ENCODE assay signal across 2 cellular contexts in the genomic region with DNA sequence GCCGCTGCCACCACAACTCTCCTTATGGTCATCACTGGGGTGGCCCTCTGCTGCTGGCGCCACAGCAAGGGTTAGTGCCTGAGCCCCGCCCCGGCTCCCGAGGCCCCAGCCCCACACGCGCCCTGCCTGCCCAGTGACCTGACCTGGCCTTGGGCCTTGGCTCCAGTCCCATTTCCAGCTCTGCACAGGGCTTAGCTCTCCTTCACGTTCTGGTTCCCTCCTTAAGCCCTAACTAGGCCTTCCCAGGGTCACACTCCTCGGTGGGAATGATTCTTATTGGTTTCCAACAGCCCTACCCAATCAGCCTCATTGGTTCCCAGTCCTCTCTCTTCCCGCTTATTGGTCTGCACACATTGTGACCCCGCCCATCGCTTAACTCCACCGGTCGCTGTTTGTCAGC.
TF ChIP-seq lines count a peak whose summit lies in the region.

No MANE protein-coding gene starts in this region.

TF ChIP-seq in WTC11, 78 proteins besides CTCF, POLR2A, EP300 and RAD21:
- TF ChIP-seq NFYB (CRISPR knock-in tag; conservative IDR thresholded peaks at IDR 0.05; ENCODE audit: low read depth), result peak; percentile 73
- no peak for TF ChIP-seq ZNF121 (CRISPR knock-in tag; IDR thresholded peaks at IDR 0.05)
- TF ChIP-seq, protein P1, sequence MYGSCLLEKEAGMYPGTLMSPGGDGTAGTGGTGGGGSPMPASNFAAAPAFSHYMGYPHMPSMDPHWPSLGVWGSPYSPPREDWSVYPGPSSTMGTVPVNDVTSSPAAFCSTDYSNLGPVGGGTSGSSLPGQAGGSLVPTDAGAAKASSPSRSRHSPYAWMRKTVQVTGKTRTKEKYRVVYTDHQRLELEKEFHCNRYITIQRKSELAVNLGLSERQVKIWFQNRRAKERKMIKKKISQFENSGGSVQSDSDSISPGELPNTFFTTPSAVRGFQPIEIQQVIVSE (CRISPR knock-in tag; IDR thresholded peaks at IDR 0.05; ENCODE audit: borderline replicate concordance), result no peak
TF ChIP-seq in WTC11: peak in this region for 1.

TF ChIP-seq in HepG2, 621 proteins besides CTCF, POLR2A, EP300 and RAD21 (continues in another document):
- 0 out of 2 replicates have a peak, but pooled peaks have one; percentile 16 for TF ChIP-seq ZNF263 (CRISPR knock-in tag; IDR thresholded peaks at IDR 0.05)
- TF ChIP-seq HNRNPUL1 (IDR thresholded peaks at IDR 0.05; ENCODE audit: low read depth, low read length), result no peak
- TF ChIP-seq, protein P2, sequence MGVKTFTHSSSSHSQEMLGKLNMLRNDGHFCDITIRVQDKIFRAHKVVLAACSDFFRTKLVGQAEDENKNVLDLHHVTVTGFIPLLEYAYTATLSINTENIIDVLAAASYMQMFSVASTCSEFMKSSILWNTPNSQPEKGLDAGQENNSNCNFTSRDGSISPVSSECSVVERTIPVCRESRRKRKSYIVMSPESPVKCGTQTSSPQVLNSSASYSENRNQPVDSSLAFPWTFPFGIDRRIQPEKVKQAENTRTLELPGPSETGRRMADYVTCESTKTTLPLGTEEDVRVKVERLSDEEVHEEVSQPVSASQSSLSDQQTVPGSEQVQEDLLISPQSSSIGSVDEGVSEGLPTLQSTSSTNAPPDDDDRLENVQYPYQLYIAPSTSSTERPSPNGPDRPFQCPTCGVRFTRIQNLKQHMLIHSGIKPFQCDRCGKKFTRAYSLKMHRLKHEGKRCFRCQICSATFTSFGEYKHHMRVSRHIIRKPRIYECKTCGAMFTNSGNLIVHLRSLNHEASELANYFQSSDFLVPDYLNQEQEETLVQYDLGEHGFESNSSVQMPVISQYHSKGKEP (CRISPR knock-in tag; IDR thresholded peaks at IDR 0.05), result no peak
- TF ChIP-seq SIX4 (CRISPR knock-in tag; IDR thresholded peaks at IDR 0.05), result no peak
- no peak; the same call in 1 of the 2 replicates for TF ChIP-seq MYC (CRISPR knock-in tag; IDR thresholded peaks at IDR 0.05; ENCODE audit: borderline replicate concordance)
- 0 out of 2 replicates have a peak, but pooled peaks have one; percentile 35 for TF ChIP-seq NR2C2 (CRISPR knock-in tag; IDR thresholded peaks at IDR 0.05; ENCODE audit: borderline replicate concordance)
- TF ChIP-seq, protein P3, sequence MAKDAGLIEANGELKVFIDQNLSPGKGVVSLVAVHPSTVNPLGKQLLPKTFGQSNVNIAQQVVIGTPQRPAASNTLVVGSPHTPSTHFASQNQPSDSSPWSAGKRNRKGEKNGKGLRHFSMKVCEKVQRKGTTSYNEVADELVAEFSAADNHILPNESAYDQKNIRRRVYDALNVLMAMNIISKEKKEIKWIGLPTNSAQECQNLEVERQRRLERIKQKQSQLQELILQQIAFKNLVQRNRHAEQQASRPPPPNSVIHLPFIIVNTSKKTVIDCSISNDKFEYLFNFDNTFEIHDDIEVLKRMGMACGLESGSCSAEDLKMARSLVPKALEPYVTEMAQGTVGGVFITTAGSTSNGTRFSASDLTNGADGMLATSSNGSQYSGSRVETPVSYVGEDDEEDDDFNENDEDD (CRISPR knock-in tag; IDR thresholded peaks at IDR 0.05; ENCODE audit: borderline replicate concordance), result peak; percentile 74; the same call in 1 of the 2 replicates
- TF ChIP-seq GATAD2A (CRISPR knock-in tag; IDR thresholded peaks at IDR 0.05), result peak; percentile 37; the same call in 1 of the 2 replicates
- peak; percentile 34; the same call in 1 of the 2 replicates for TF ChIP-seq ZFX (CRISPR knock-in tag; IDR thresholded peaks at IDR 0.05; ENCODE audit: low read depth)
- peak; percentile 54; the same call in 1 of the 2 replicates for TF ChIP-seq HOXA3 (CRISPR knock-in tag; IDR thresholded peaks at IDR 0.05)
- no peak for TF ChIP-seq ZNF839 (CRISPR knock-in tag; IDR thresholded peaks at IDR 0.05; ENCODE audit: borderline replicate concordance)
- no peak for TF ChIP-seq REXO4 (CRISPR knock-in tag; IDR thresholded peaks at IDR 0.05; ENCODE audit: borderline replicate concordance)
- TF ChIP-seq SAP130 (CRISPR knock-in tag; IDR thresholded peaks at IDR 0.05; ENCODE audit: low read depth), result 0 out of 2 replicates have a peak, but pooled peaks have one; percentile 39
- TF ChIP-seq, protein P4, sequence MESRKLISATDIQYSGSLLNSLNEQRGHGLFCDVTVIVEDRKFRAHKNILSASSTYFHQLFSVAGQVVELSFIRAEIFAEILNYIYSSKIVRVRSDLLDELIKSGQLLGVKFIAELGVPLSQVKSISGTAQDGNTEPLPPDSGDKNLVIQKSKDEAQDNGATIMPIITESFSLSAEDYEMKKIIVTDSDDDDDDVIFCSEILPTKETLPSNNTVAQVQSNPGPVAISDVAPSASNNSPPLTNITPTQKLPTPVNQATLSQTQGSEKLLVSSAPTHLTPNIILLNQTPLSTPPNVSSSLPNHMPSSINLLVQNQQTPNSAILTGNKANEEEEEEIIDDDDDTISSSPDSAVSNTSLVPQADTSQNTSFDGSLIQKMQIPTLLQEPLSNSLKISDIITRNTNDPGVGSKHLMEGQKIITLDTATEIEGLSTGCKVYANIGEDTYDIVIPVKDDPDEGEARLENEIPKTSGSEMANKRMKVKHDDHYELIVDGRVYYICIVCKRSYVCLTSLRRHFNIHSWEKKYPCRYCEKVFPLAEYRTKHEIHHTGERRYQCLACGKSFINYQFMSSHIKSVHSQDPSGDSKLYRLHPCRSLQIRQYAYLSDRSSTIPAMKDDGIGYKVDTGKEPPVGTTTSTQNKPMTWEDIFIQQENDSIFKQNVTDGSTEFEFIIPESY (CRISPR knock-in tag; IDR thresholded peaks at IDR 0.05), result peak; percentile 16; the same call in 1 of the 2 replicates
- TF ChIP-seq ZNF317 (CRISPR knock-in tag; IDR thresholded peaks at IDR 0.05), result no peak
- no peak for TF ChIP-seq ZIK1 (CRISPR knock-in tag; IDR thresholded peaks at IDR 0.05; ENCODE audit: borderline replicate concordance, low read depth)
- TF ChIP-seq NFKBIZ (CRISPR knock-in tag; IDR thresholded peaks at IDR 0.05), result no peak
- TF ChIP-seq ZNF644 (CRISPR knock-in tag; IDR thresholded peaks at IDR 0.05; ENCODE audit: low read depth), result no peak
- peak; percentile 42; the same call in 1 of the 2 replicates for TF ChIP-seq PITX1 (CRISPR knock-in tag; IDR thresholded peaks at IDR 0.05)
- no peak for TF ChIP-seq ARNTL (CRISPR knock-in tag; IDR thresholded peaks at IDR 0.05)
- no peak for TF ChIP-seq ZNF431 (CRISPR knock-in tag; IDR thresholded peaks at IDR 0.05; ENCODE audit: borderline replicate concordance, low read depth)
- TF ChIP-seq, protein P5, sequence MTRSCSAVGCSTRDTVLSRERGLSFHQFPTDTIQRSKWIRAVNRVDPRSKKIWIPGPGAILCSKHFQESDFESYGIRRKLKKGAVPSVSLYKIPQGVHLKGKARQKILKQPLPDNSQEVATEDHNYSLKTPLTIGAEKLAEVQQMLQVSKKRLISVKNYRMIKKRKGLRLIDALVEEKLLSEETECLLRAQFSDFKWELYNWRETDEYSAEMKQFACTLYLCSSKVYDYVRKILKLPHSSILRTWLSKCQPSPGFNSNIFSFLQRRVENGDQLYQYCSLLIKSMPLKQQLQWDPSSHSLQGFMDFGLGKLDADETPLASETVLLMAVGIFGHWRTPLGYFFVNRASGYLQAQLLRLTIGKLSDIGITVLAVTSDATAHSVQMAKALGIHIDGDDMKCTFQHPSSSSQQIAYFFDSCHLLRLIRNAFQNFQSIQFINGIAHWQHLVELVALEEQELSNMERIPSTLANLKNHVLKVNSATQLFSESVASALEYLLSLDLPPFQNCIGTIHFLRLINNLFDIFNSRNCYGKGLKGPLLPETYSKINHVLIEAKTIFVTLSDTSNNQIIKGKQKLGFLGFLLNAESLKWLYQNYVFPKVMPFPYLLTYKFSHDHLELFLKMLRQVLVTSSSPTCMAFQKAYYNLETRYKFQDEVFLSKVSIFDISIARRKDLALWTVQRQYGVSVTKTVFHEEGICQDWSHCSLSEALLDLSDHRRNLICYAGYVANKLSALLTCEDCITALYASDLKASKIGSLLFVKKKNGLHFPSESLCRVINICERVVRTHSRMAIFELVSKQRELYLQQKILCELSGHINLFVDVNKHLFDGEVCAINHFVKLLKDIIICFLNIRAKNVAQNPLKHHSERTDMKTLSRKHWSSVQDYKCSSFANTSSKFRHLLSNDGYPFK (CRISPR knock-in tag; IDR thresholded peaks at IDR 0.05; ENCODE audit: borderline replicate concordance), result no peak
- TF ChIP-seq ESRRA (CRISPR knock-in tag; IDR thresholded peaks at IDR 0.05; ENCODE audit: low read depth), result 0 out of 2 replicates have a peak, but pooled peaks have one; percentile 32
- TF ChIP-seq ZNF12 (CRISPR knock-in tag; IDR thresholded peaks at IDR 0.05), result no peak
- TF ChIP-seq PRPF4 (IDR thresholded peaks at IDR 0.05; ENCODE audit: low read depth, low read length, poor library complexity, severe bottlenecking), result no peak
- no peak for TF ChIP-seq ZNF10 (CRISPR knock-in tag; IDR thresholded peaks at IDR 0.05; ENCODE audit: borderline replicate concordance, low read depth)
- peak; percentile 12; the same call in 1 of the 2 replicates for TF ChIP-seq MIER2 (CRISPR knock-in tag; IDR thresholded peaks at IDR 0.05)
- TF ChIP-seq, protein P6, sequence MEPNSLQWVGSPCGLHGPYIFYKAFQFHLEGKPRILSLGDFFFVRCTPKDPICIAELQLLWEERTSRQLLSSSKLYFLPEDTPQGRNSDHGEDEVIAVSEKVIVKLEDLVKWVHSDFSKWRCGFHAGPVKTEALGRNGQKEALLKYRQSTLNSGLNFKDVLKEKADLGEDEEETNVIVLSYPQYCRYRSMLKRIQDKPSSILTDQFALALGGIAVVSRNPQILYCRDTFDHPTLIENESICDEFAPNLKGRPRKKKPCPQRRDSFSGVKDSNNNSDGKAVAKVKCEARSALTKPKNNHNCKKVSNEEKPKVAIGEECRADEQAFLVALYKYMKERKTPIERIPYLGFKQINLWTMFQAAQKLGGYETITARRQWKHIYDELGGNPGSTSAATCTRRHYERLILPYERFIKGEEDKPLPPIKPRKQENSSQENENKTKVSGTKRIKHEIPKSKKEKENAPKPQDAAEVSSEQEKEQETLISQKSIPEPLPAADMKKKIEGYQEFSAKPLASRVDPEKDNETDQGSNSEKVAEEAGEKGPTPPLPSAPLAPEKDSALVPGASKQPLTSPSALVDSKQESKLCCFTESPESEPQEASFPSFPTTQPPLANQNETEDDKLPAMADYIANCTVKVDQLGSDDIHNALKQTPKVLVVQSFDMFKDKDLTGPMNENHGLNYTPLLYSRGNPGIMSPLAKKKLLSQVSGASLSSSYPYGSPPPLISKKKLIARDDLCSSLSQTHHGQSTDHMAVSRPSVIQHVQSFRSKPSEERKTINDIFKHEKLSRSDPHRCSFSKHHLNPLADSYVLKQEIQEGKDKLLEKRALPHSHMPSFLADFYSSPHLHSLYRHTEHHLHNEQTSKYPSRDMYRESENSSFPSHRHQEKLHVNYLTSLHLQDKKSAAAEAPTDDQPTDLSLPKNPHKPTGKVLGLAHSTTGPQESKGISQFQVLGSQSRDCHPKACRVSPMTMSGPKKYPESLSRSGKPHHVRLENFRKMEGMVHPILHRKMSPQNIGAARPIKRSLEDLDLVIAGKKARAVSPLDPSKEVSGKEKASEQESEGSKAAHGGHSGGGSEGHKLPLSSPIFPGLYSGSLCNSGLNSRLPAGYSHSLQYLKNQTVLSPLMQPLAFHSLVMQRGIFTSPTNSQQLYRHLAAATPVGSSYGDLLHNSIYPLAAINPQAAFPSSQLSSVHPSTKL (CRISPR knock-in tag; IDR thresholded peaks at IDR 0.05), result 0 out of 2 replicates have a peak, but pooled peaks have one; percentile 31
- no peak for TF ChIP-seq KLF15 (CRISPR knock-in tag; IDR thresholded peaks at IDR 0.05; ENCODE audit: borderline replicate concordance)
- no peak for TF ChIP-seq RFX5 (IDR thresholded peaks at IDR 0.05; ENCODE audit: low read depth, low read length)
- TF ChIP-seq RXRB (CRISPR knock-in tag; IDR thresholded peaks at IDR 0.05; ENCODE audit: borderline replicate concordance), result peak; percentile 81; the same call in 1 of the 2 replicates
- TF ChIP-seq, protein P7, sequence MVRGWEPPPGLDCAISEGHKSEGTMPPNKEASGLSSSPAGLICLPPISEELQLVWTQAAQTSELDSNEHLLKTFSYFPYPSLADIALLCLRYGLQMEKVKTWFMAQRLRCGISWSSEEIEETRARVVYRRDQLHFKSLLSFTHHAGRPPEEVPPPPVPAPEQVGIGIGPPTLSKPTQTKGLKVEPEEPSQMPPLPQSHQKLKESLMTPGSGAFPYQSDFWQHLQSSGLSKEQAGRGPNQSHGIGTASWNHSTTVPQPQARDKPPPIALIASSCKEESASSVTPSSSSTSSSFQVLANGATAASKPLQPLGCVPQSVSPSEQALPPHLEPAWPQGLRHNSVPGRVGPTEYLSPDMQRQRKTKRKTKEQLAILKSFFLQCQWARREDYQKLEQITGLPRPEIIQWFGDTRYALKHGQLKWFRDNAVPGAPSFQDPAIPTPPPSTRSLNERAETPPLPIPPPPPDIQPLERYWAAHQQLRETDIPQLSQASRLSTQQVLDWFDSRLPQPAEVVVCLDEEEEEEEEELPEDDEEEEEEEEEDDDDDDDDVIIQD (CRISPR knock-in tag; IDR thresholded peaks at IDR 0.05; ENCODE audit: low read depth), result no peak
- TF ChIP-seq HDAC2 (CRISPR knock-in tag; IDR thresholded peaks at IDR 0.05), result 0 out of 2 replicates have a peak, but pooled peaks have one; percentile 29
- no peak for TF ChIP-seq JUNB (CRISPR knock-in tag; IDR thresholded peaks at IDR 0.05; ENCODE audit: borderline replicate concordance)
- no peak for TF ChIP-seq NR3C1 (CRISPR knock-in tag; IDR thresholded peaks at IDR 0.05)
- TF ChIP-seq ZNF724P (CRISPR knock-in tag; IDR thresholded peaks at IDR 0.05; ENCODE audit: borderline replicate concordance), result no peak
- TF ChIP-seq ARID2 (CRISPR knock-in tag; IDR thresholded peaks at IDR 0.05; ENCODE audit: borderline replicate concordance), result no peak
- no peak for TF ChIP-seq ZSCAN25 (CRISPR knock-in tag; IDR thresholded peaks at IDR 0.05)
- no peak for TF ChIP-seq SOX6 (IDR thresholded peaks at IDR 0.05)
- TF ChIP-seq SOX6 (CRISPR knock-in tag; IDR thresholded peaks at IDR 0.05), result peak; percentile 31; the same call in 1 of the 2 replicates
- TF ChIP-seq, protein P8, sequence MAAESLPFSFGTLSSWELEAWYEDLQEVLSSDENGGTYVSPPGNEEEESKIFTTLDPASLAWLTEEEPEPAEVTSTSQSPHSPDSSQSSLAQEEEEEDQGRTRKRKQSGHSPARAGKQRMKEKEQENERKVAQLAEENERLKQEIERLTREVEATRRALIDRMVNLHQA (CRISPR knock-in tag; IDR thresholded peaks at IDR 0.05), result no peak
